In the genomic region with DNA sequence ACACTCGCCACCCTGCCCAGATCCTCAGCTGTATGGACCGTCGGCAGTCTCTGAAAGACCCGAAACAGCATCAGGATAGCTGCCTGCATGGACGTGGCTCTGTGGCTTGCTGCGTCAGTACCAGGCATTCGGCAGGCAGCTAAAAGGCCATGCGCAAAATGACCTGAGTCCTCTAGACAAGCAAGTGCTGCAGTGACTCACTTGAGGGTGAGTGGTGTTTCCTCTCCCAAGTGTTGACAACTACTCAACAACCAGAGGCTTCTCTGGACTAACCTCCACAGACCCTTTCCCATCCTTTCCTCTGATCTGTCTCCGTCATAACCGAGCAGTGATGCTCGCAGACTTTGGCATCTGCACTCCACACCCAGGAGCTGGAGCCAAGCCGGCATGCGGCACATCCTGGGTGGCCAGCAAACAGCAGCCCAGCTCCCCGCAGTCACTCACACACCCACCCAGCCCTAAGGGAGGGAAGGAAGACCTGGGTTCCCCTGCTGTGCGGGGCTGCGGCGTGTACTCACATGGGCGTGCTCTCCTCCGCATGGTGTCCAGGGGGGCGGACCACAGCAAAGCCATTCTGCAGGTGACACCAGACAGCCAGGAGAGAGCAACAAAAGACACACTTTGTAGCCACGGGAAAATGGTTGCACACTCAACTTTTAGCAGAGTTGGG, we compare ENCODE assay signal across 15 cellular contexts.
DNase-seq lines count a peak whose midpoint lies in the region; ATAC-seq, FAIRE-seq and TF ChIP-seq lines count a peak whose summit lies in the region.
"Had no signal": no experiment of that assay in that cellular context is flagged by ENCODE, and none has a peak within 500 bp of the region (broad histone marks: within the 10 kb centered on the region; RNA-seq: fewer than 3 reads in every experiment).

No MANE protein-coding gene starts in this region.

- no peaks in the 10 kb centered on the region for H3F3A ChIP-seq in PC-3 (ENCODE audit: low read length, unreplicated experiment)

- intact Hi-C loops in PC-3 (cut with micrococcal nuclease) (no loop called here), left ventricle myocardium superior (cut with micrococcal nuclease) (no loop called here)

- no peak for FAIRE-seq in keratinocyte (lab: Jason Lieb, UNC)
- FAIRE-seq: GM18507 had no signal

- no peaks in the 10 kb centered on the region for H3K9me1 ChIP-seq in keratinocyte (ENCODE audit: control insufficient read depth, extremely low read depth, insufficient read depth, low read length)

- no TSS peak for BruUV-seq in PC-3 (replicated peaks; lab: Mats Ljungman, UMichigan)

- TF ChIP-seq CTCF in PC-3 (conservative IDR thresholded peaks at IDR 0.05; ENCODE audit: low read depth, low read length) (no peak), keratinocyte (optimal IDR thresholded peaks at IDR 0.05 in 1 of 3, IDR thresholded peaks at IDR 0.05 in 1 of 3, conservative IDR thresholded peaks at IDR 0.05 in 1 of 3; ENCODE audit: extremely low read depth in 1 of 3, insufficient read depth in 2 of 3, low read length in 3 of 3) (no peak)

- H3K27me3 ChIP-seq in PC-3 (ENCODE audit: low read length) (no peaks in the 10 kb centered on the region), keratinocyte (ENCODE audit: control insufficient read depth, extremely low read depth, insufficient read depth, low read length) (peaks cover 7% of the 10 kb centered on the region)
- H3K27me3 ChIP-seq: BE2C had no signal

- POLR2A ChIA-PET in PC-3 (lab: Charles Lee; ENCODE audit: unreplicated experiment): no interaction called here

- no peak overlapping the region for H2AFZ ChIP-seq in PC-3 (ENCODE audit: low read length)
- no peak overlapping the region for H2AFZ ChIP-seq in keratinocyte (ENCODE audit: control insufficient read depth, low read length)

- H3K9ac ChIP-seq in PC-3 (ENCODE audit: low read length) (no peak overlapping the region), keratinocyte (ENCODE audit: control insufficient read depth, extremely low read depth, insufficient read depth, low read length) (peak overlapping the region; percentile 61)

- H3K4me1 ChIP-seq in PC-3 (ENCODE audit: insufficient read depth, low read length): no peaks in the 10 kb centered on the region
- peaks cover 19% of the 10 kb centered on the region for H3K4me1 ChIP-seq in keratinocyte (ENCODE audit: control insufficient read depth, extremely low read depth, insufficient read depth, low read length)
- H3K4me1 ChIP-seq: BE2C, HAP-1 had no signal

- no peaks in the 10 kb centered on the region for H3K9me3 ChIP-seq in PC-3 (ENCODE audit: low read length)
- H3K9me3 ChIP-seq in keratinocyte (ENCODE audit: control insufficient read depth, low read depth, low read length): no peaks in the 10 kb centered on the region
- H3K9me3 ChIP-seq: BE2C, HAP-1 had no signal

- H3K27ac ChIP-seq in PC-3 (ENCODE audit: low read length) (no peak overlapping the region), keratinocyte (ENCODE audit: control insufficient read depth, insufficient read depth, low read length) (no peak overlapping the region)

- H3K4me3 ChIP-seq in PC-3 (ENCODE audit: low read length) (no peak overlapping the region), keratinocyte (ENCODE audit: control insufficient read depth in 2 of 3, extremely low read depth in 1 of 3, insufficient read depth in 2 of 3, low read depth in 1 of 3, low read length in 3 of 3) (peak overlapping the region in 1 of 3 experiments; percentile 51)
- H3K4me3 ChIP-seq: HAP-1 had no signal

- CTCF ChIA-PET in PC-3 (lab: Charles Lee): no interaction called here

- dilution Hi-C loops in keratinocyte (cut with MboI; ENCODE audit: extremely low pct_ligation_motif_present, low sequenced_read_pairs): no loop called here

- DNase-seq in COR-L47 (lab: John Stamatoyannopoulos, UW): peak; percentile 67
- peak; percentile 27 for DNase-seq in PC-3
- DNase-seq in dermis blood vessel endothelial cell: peak; percentile 22
- peak; percentile 15 for DNase-seq in keratinocyte (ENCODE audit: low read depth, low spot score)
- DNase-seq in left ventricle myocardium superior: no peak
- DNase-seq in NCI-H146 (lab: John Stamatoyannopoulos, UW): no peak
- no peak for DNase-seq in NCI-H1694 treated with DMSO at 0.1 percent for 48 hours (lab: John Stamatoyannopoulos, UW)
- DNase-seq: ACHN; BE2C; CD8-positive, alpha-beta memory T cell; MV-4-11; NCI-H1417 treated with DMSO at 0.1 percent for 48 hours; NCI-H69 had no signal

- H4K20me1 ChIP-seq in PC-3 (ENCODE audit: low read length): no peaks in the 10 kb centered on the region
- peaks cover 5% of the 10 kb centered on the region for H4K20me1 ChIP-seq in keratinocyte (ENCODE audit: control insufficient read depth, extremely low read depth, insufficient read depth, low read length)

- ATAC-seq in PC-3 (peak; percentile 56), left ventricle myocardium superior (no peak)

- no peaks in the 10 kb centered on the region for H3K36me3 ChIP-seq in PC-3 (ENCODE audit: low read depth, low read length)
- peaks cover 0 to 2% of the 10 kb centered on the region in 2 experiments for H3K36me3 ChIP-seq in keratinocyte (ENCODE audit: control insufficient read depth in 2 of 2, extremely low read depth in 1 of 2, insufficient read depth in 2 of 2, low read length in 2 of 2)
- H3K36me3 ChIP-seq: HAP-1 had no signal

- H3K9me2 ChIP-seq in PC-3 (replicated peaks; ENCODE audit: low read length): no peaks in the 10 kb centered on the region

- no peak overlapping the region for H3K4me2 ChIP-seq in PC-3 (ENCODE audit: low read length)
- peak overlapping the region; percentile 79 for H3K4me2 ChIP-seq in keratinocyte (ENCODE audit: control insufficient read depth, extremely low read depth, insufficient read depth, low read depth, low read length)

- H3K79me2 ChIP-seq in PC-3 (ENCODE audit: low read length) (no peaks in the 10 kb centered on the region), keratinocyte (ENCODE audit: control insufficient read depth, insufficient read depth, low read length) (no peaks in the 10 kb centered on the region)

Comparison
In these comparisons a context has a peak if more than half of its experiments do, and no peak if none do; other contexts are left out.
1. DNase-seq: peak in COR-L47 (single experiment), PC-3 (single experiment), dermis blood vessel endothelial cell (single experiment) and keratinocyte (single experiment); none in left ventricle myocardium superior (single experiment), NCI-H146 (single experiment) and NCI-H1694 treated with DMSO at 0.1 percent for 48 hours (single experiment).